ENCODE assay signal across 1 cellular context in genomic region chr9:89312154-89312616, GRCh38.
TF ChIP-seq lines count a peak whose summit lies in the region.

No MANE protein-coding gene starts in this region.

TF ChIP-seq in endothelial cell of umbilical vein, 7 proteins besides CTCF, POLR2A, EP300 and RAD21 (continued from another document):
- TF ChIP-seq EZH2 (IDR thresholded peaks at IDR 0.05; ENCODE audit: borderline replicate concordance, low read depth, low read length, severe bottlenecking) (no peak), MAX (IDR thresholded peaks at IDR 0.05; ENCODE audit: insufficient read depth, insufficient read length) (no peak), GATA2 (IDR thresholded peaks at IDR 0.05; ENCODE audit: insufficient read depth, insufficient read length, low read depth, low read length) (peak; percentile 42), POLR2AphosphoS5 (IDR thresholded peaks at IDR 0.05; ENCODE audit: insufficient read depth, low read depth, low read length) (no peak)
